ENCODE assay signal across 26 cellular contexts in genomic region chr1:109164538-109164937, GRCh38. TPM values are rescaled to one million over a fixed set of nuclear protein-coding genes. Genes with fewer than 3 reads are reported as not detected.
"Had no signal": no experiment of that assay in that cellular context is flagged by ENCODE, and none has a peak within 500 bp of the region (broad histone marks: within the 10 kb centered on the region; RNA-seq: fewer than 3 reads in every experiment).

No MANE protein-coding gene starts in this region.

- DNase-seq: activated B cell treated with CpG ODN at 0.5 μM for 24 hours; activated CD4-positive, alpha-beta T cell treated with anti-CD3 and anti-CD28 coated beads for 4 hours; activated CD4-positive, alpha-beta T cell treated with anti-CD3 and anti-CD28 coated beads, Interleukin-2, amount 50 U/mL, for 4 hours; activated CD8-positive, alpha-beta memory T cell treated with anti-CD3 and anti-CD28 coated beads, Interleukin-2, amount 50 U/mL, for 48 hours; activated CD8-positive, alpha-beta T cell treated with anti-CD3 and anti-CD28 coated beads, Interleukin-2, amount 10 ng/mL, durations not matched to agents 7 days and 5 days; activated naive CD4-positive, alpha-beta T cell; activated T-cell treated with anti-CD3 and anti-CD28 coated beads, Interleukin-2, amount 50 U/mL, for 1 hour; aorta; caudate nucleus; Kasumi-1; KBM-7; NCI-H1105 treated with DMSO at 0.1 percent for 48 hours; NCI-H1436 treated with DMSO at 0.1 percent for 48 hours; NCI-H187; NCI-H2081 treated with DMSO at 0.1 percent for 48 hours; NCI-H446; NCI-H524; PC-3; SHP77 treated with DMSO at 0.1 percent for 48 hours; T-helper 2 cell; T1000 had no signal

- H3K36me3 ChIP-seq: breast epithelium had no signal

- H3K4me3 Mint-ChIP-seq: activated B cell treated with CpG ODN at 0.5 μM for 24 hours; activated CD8-positive, alpha-beta T cell treated with anti-CD3 and anti-CD28 coated beads, Interleukin-2, amount 10 ng/mL, durations not matched to agents 7 days and 5 days; activated naive CD4-positive, alpha-beta T cell treated with anti-CD3 and anti-CD28 coated beads, Interleukin-2, amount 50 U/mL, for 24 hours had no signal

- H3K27ac Mint-ChIP-seq: activated B cell treated with CpG ODN at 0.5 μM for 24 hours; activated CD8-positive, alpha-beta T cell treated with anti-CD3 and anti-CD28 coated beads, Interleukin-2, amount 10 ng/mL, durations not matched to agents 7 days and 5 days; activated naive CD4-positive, alpha-beta T cell treated with anti-CD3 and anti-CD28 coated beads, Interleukin-2, amount 50 U/mL, for 24 hours had no signal

- ATAC-seq: activated CD8-positive, alpha-beta T cell treated with anti-CD3 and anti-CD28 coated beads, Interleukin-2, amount 10 ng/mL, durations not matched to agents 7 days and 5 days; PC-3 had no signal

- H3K27me3 ChIP-seq: breast epithelium had no signal

- H3K4me3 ChIP-seq: breast epithelium had no signal

- H3K9me3 ChIP-seq: breast epithelium had no signal

- FAIRE-seq: RCC 7860, TTC549 had no signal

- H3K27me3 Mint-ChIP-seq: activated naive CD4-positive, alpha-beta T cell treated with anti-CD3 and anti-CD28 coated beads, Interleukin-2, amount 50 U/mL, for 24 hours had no signal

- H3K9me3 Mint-ChIP-seq: activated B cell treated with CpG ODN at 0.5 μM for 24 hours; activated naive CD4-positive, alpha-beta T cell treated with anti-CD3 and anti-CD28 coated beads, Interleukin-2, amount 50 U/mL, for 24 hours had no signal

RNA-seq across cellular contexts. Expression of gene ELAPOR1, which starts 50.6 kb away (rescaled TPM):
- total RNA-seq: SK-MEL-5 had no signal
